1 cellular context compared by ENCODE assay signal in the genomic region with DNA sequence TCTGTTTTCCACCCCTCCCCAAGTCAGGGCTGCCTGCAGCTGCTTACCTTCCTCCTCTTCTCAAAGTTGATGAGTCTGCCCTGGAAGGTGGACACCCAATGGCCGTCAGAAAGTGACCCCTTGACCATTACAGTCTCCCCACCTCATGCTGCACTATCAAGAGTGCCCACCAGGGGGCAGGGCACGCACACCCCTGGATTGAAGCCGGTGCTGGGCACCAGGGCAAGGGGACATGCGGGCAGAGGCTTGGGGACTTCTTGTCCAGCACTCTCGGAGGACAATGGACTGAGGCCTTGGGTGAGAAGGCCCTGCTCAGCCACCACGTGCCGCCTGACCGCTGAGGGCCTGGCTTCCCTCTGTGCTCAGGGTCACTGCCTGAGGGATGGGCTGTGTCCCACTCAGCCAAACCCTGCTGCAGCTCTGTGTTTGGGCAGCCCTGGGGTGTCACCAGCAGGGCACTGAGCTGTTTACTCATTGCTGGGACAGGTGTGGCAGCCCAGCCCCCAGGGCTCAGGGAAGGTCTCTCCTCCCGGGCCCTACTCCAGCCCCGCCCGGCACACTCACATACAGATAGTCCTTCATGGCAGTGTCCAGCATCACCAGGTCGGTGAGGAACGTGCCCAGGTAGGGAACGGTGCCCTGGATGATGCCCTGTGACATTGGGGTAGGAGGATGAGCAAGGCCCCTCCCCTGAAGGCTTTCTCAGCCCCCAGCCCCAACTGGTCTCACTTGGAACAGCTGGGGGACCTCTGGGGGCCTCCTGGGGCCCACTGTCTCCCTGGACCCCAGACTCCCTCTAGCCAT.
TF ChIP-seq lines count a peak whose summit lies in the region.

No MANE protein-coding gene starts in this region.

TF ChIP-seq in HepG2, 621 proteins besides CTCF, POLR2A, EP300 and RAD21 (continued from another document and continues in another):
- TF ChIP-seq, protein P1, sequence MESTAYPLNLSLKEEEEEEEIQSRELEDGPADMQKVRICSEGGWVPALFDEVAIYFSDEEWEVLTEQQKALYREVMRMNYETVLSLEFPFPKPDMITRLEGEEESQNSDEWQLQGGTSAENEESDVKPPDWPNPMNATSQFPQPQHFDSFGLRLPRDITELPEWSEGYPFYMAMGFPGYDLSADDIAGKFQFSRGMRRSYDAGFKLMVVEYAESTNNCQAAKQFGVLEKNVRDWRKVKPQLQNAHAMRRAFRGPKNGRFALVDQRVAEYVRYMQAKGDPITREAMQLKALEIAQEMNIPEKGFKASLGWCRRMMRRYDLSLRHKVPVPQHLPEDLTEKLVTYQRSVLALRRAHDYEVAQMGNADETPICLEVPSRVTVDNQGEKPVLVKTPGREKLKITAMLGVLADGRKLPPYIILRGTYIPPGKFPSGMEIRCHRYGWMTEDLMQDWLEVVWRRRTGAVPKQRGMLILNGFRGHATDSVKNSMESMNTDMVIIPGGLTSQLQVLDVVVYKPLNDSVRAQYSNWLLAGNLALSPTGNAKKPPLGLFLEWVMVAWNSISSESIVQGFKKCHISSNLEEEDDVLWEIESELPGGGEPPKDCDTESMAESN (CRISPR knock-in tag; conservative IDR thresholded peaks at IDR 0.05): 0 out of 2 replicates have a peak, but pooled peaks have one; percentile 39
- TF ChIP-seq, protein P2, sequence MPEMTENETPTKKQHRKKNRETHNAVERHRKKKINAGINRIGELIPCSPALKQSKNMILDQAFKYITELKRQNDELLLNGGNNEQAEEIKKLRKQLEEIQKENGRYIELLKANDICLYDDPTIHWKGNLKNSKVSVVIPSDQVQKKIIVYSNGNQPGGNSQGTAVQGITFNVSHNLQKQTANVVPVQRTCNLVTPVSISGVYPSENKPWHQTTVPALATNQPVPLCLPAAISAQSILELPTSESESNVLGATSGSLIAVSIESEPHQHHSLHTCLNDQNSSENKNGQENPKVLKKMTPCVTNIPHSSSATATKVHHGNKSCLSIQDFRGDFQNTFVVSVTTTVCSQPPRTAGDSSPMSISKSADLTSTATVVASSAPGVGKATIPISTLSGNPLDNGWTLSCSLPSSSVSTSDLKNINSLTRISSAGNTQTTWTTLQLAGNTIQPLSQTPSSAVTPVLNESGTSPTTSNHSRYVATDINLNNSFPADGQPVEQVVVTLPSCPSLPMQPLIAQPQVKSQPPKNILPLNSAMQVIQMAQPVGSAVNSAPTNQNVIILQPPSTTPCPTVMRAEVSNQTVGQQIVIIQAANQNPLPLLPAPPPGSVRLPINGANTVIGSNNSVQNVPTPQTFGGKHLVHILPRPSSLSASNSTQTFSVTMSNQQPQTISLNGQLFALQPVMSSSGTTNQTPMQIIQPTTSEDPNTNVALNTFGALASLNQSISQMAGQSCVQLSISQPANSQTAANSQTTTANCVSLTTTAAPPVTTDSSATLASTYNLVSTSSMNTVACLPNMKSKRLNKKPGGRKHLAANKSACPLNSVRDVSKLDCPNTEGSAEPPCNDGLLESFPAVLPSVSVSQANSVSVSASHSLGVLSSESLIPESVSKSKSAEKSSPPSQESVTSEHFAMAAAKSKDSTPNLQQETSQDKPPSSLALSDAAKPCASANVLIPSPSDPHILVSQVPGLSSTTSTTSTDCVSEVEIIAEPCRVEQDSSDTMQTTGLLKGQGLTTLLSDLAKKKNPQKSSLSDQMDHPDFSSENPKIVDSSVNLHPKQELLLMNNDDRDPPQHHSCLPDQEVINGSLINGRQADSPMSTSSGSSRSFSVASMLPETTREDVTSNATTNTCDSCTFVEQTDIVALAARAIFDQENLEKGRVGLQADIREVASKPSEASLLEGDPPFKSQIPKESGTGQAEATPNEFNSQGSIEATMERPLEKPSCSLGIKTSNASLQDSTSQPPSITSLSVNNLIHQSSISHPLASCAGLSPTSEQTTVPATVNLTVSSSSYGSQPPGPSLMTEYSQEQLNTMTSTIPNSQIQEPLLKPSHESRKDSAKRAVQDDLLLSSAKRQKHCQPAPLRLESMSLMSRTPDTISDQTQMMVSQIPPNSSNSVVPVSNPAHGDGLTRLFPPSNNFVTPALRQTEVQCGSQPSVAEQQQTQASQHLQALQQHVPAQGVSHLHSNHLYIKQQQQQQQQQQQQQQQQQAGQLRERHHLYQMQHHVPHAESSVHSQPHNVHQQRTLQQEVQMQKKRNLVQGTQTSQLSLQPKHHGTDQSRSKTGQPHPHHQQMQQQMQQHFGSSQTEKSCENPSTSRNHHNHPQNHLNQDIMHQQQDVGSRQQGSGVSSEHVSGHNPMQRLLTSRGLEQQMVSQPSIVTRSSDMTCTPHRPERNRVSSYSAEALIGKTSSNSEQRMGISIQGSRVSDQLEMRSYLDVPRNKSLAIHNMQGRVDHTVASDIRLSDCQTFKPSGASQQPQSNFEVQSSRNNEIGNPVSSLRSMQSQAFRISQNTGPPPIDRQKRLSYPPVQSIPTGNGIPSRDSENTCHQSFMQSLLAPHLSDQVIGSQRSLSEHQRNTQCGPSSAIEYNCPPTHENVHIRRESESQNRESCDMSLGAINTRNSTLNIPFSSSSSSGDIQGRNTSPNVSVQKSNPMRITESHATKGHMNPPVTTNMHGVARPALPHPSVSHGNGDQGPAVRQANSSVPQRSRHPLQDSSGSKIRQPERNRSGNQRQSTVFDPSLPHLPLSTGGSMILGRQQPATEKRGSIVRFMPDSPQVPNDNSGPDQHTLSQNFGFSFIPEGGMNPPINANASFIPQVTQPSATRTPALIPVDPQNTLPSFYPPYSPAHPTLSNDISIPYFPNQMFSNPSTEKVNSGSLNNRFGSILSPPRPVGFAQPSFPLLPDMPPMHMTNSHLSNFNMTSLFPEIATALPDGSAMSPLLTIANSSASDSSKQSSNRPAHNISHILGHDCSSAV (CRISPR knock-in tag; IDR thresholded peaks at IDR 0.05; ENCODE audit: borderline replicate concordance): no peak
- TF ChIP-seq TMF1 (CRISPR knock-in tag; IDR thresholded peaks at IDR 0.05; ENCODE audit: low read depth): no peak
- TF ChIP-seq, protein P3, sequence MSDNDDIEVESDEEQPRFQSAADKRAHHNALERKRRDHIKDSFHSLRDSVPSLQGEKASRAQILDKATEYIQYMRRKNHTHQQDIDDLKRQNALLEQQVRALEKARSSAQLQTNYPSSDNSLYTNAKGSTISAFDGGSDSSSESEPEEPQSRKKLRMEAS (IDR thresholded peaks at IDR 0.05): peak; percentile 49; the same call in 1 of the 2 replicates
- TF ChIP-seq PHF5A (CRISPR knock-in tag; IDR thresholded peaks at IDR 0.05; ENCODE audit: low read depth, unreplicated experiment): no peak
- TF ChIP-seq SMAD9 (CRISPR knock-in tag; IDR thresholded peaks at IDR 0.05): no peak
- TF ChIP-seq CAMTA2 (CRISPR knock-in tag; IDR thresholded peaks at IDR 0.05; ENCODE audit: borderline replicate concordance): no peak
- no peak for TF ChIP-seq RFXANK (CRISPR knock-in tag; IDR thresholded peaks at IDR 0.05)
- no peak for TF ChIP-seq FOSL2 (CRISPR knock-in tag; IDR thresholded peaks at IDR 0.05)
- 0 out of 2 replicates have a peak, but pooled peaks have one; percentile 24 for TF ChIP-seq RXRB (CRISPR knock-in tag; IDR thresholded peaks at IDR 0.05; ENCODE audit: borderline replicate concordance)
- peak; percentile 27; the same call in 1 of the 2 replicates for TF ChIP-seq ERF (CRISPR knock-in tag; IDR thresholded peaks at IDR 0.05)
- TF ChIP-seq NCOA5 (CRISPR knock-in tag; IDR thresholded peaks at IDR 0.05): no peak
- TF ChIP-seq SMAD3 (CRISPR knock-in tag; IDR thresholded peaks at IDR 0.05): no peak
- TF ChIP-seq, protein P4, sequence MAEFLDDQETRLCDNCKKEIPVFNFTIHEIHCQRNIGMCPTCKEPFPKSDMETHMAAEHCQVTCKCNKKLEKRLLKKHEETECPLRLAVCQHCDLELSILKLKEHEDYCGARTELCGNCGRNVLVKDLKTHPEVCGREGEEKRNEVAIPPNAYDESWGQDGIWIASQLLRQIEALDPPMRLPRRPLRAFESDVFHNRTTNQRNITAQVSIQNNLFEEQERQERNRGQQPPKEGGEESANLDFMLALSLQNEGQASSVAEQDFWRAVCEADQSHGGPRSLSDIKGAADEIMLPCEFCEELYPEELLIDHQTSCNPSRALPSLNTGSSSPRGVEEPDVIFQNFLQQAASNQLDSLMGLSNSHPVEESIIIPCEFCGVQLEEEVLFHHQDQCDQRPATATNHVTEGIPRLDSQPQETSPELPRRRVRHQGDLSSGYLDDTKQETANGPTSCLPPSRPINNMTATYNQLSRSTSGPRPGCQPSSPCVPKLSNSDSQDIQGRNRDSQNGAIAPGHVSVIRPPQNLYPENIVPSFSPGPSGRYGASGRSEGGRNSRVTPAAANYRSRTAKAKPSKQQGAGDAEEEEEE (CRISPR knock-in tag; IDR thresholded peaks at IDR 0.05; ENCODE audit: borderline replicate concordance): no peak
- no peak; the same call in 1 of the 2 replicates for TF ChIP-seq KDM5B (CRISPR knock-in tag; IDR thresholded peaks at IDR 0.05; ENCODE audit: borderline replicate concordance)
- TF ChIP-seq ZNF720 (CRISPR knock-in tag; IDR thresholded peaks at IDR 0.05): no peak
- TF ChIP-seq, protein P5, sequence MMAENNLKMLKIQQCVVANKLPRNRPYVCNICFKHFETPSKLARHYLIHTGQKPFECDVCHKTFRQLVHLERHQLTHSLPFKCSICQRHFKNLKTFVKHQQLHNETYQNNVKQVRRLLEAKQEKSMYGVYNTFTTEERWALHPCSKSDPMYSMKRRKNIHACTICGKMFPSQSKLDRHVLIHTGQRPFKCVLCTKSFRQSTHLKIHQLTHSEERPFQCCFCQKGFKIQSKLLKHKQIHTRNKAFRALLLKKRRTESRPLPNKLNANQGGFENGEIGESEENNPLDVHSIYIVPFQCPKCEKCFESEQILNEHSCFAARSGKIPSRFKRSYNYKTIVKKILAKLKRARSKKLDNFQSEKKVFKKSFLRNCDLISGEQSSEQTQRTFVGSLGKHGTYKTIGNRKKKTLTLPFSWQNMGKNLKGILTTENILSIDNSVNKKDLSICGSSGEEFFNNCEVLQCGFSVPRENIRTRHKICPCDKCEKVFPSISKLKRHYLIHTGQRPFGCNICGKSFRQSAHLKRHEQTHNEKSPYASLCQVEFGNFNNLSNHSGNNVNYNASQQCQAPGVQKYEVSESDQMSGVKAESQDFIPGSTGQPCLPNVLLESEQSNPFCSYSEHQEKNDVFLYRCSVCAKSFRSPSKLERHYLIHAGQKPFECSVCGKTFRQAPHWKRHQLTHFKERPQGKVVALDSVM (CRISPR knock-in tag; IDR thresholded peaks at IDR 0.05): no peak
- TF ChIP-seq ZSCAN30 (CRISPR knock-in tag; IDR thresholded peaks at IDR 0.05): no peak
- TF ChIP-seq, protein P6, sequence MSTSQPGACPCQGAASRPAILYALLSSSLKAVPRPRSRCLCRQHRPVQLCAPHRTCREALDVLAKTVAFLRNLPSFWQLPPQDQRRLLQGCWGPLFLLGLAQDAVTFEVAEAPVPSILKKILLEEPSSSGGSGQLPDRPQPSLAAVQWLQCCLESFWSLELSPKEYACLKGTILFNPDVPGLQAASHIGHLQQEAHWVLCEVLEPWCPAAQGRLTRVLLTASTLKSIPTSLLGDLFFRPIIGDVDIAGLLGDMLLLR (CRISPR knock-in tag; IDR thresholded peaks at IDR 0.05): no peak
- TF ChIP-seq ZNF598 (CRISPR knock-in tag; IDR thresholded peaks at IDR 0.05; ENCODE audit: borderline replicate concordance): no peak
- TF ChIP-seq CBX1 (IDR thresholded peaks at IDR 0.05; ENCODE audit: low read depth): no peak
- TF ChIP-seq FOXJ3 (CRISPR knock-in tag; IDR thresholded peaks at IDR 0.05; ENCODE audit: borderline replicate concordance): no peak
- TF ChIP-seq SUZ12 (IDR thresholded peaks at IDR 0.05; ENCODE audit: low read depth, low read length): no peak
- no peak for TF ChIP-seq ZNF143 (CRISPR knock-in tag; IDR thresholded peaks at IDR 0.05)
- TF ChIP-seq NR3C1 (CRISPR knock-in tag; IDR thresholded peaks at IDR 0.05): no peak
- TF ChIP-seq, protein P7, sequence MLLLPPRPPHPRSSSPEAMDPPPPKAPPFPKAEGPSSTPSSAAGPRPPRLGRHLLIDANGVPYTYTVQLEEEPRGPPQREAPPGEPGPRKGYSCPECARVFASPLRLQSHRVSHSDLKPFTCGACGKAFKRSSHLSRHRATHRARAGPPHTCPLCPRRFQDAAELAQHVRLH (CRISPR knock-in tag; IDR thresholded peaks at IDR 0.05; ENCODE audit: borderline replicate concordance, low read depth): no peak
- TF ChIP-seq, protein P8, sequence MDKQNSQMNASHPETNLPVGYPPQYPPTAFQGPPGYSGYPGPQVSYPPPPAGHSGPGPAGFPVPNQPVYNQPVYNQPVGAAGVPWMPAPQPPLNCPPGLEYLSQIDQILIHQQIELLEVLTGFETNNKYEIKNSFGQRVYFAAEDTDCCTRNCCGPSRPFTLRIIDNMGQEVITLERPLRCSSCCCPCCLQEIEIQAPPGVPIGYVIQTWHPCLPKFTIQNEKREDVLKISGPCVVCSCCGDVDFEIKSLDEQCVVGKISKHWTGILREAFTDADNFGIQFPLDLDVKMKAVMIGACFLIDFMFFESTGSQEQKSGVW (CRISPR knock-in tag; IDR thresholded peaks at IDR 0.05; ENCODE audit: borderline replicate concordance): no peak
- no peak for TF ChIP-seq FOSL1 (CRISPR knock-in tag; IDR thresholded peaks at IDR 0.05; ENCODE audit: borderline replicate concordance)
- TF ChIP-seq ZBTB20 (CRISPR knock-in tag; IDR thresholded peaks at IDR 0.05; ENCODE audit: borderline replicate concordance, low read depth): no peak
- TF ChIP-seq SP4 (CRISPR knock-in tag; IDR thresholded peaks at IDR 0.05): no peak
- TF ChIP-seq SNRNP70 (IDR thresholded peaks at IDR 0.05; ENCODE audit: low read depth, low read length): no peak
- TF ChIP-seq PAF1 (CRISPR knock-in tag; IDR thresholded peaks at IDR 0.05): no peak
- TF ChIP-seq, protein P9, sequence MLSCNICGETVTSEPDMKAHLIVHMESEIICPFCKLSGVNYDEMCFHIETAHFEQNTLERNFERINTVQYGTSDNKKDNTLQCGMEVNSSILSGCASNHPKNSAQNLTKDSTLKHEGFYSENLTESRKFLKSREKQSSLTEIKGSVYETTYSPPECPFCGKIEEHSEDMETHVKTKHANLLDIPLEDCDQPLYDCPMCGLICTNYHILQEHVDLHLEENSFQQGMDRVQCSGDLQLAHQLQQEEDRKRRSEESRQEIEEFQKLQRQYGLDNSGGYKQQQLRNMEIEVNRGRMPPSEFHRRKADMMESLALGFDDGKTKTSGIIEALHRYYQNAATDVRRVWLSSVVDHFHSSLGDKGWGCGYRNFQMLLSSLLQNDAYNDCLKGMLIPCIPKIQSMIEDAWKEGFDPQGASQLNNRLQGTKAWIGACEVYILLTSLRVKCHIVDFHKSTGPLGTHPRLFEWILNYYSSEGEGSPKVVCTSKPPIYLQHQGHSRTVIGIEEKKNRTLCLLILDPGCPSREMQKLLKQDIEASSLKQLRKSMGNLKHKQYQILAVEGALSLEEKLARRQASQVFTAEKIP (CRISPR knock-in tag; IDR thresholded peaks at IDR 0.05; ENCODE audit: borderline replicate concordance): no peak
- TF ChIP-seq MIER3 (CRISPR knock-in tag; IDR thresholded peaks at IDR 0.05; ENCODE audit: borderline replicate concordance): no peak
- no peak for TF ChIP-seq MAFG (CRISPR knock-in tag; IDR thresholded peaks at IDR 0.05)
- TF ChIP-seq HOXA3 (CRISPR knock-in tag; IDR thresholded peaks at IDR 0.05): no peak
- peak; percentile 29 for TF ChIP-seq TEAD3 (CRISPR knock-in tag; optimal IDR thresholded peaks at IDR 0.05; ENCODE audit: borderline replicate concordance)
- 0 out of 2 replicates have a peak, but pooled peaks have one; percentile 18 for TF ChIP-seq RFX5 (IDR thresholded peaks at IDR 0.05; ENCODE audit: low read depth, low read length)
- TF ChIP-seq ZNF724P (CRISPR knock-in tag; IDR thresholded peaks at IDR 0.05; ENCODE audit: borderline replicate concordance): no peak
- TF ChIP-seq ZNF556 (CRISPR knock-in tag; IDR thresholded peaks at IDR 0.05; ENCODE audit: borderline replicate concordance): no peak
- no peak for TF ChIP-seq NR2F6 (IDR thresholded peaks at IDR 0.05)
- peak; percentile 31; the same call in 1 of the 2 replicates for TF ChIP-seq NR2F6 (CRISPR knock-in tag; IDR thresholded peaks at IDR 0.05)
